In genomic region chr2:150778828-150779227, GRCh38 we compare ENCODE assay signal across 1 cellular context.
TF ChIP-seq lines count a peak whose summit lies in the region.

No MANE protein-coding gene starts in this region.

TF ChIP-seq in IMR-90, 13 proteins besides CTCF, POLR2A, EP300 and RAD21 (continued from another document):
- TF ChIP-seq MAZ (IDR thresholded peaks at IDR 0.05; ENCODE audit: borderline replicate concordance, low read depth, low read length) (no peak), RFX5 (IDR thresholded peaks at IDR 0.05; ENCODE audit: low read depth, low read length) (no peak)
